Comparison of ENCODE assay signal across 10 cellular contexts in genomic region chr10:116287906-116288501, GRCh38. TPM values are rescaled to one million over a fixed set of nuclear protein-coding genes. Genes with fewer than 3 reads are reported as not detected.
A peak's percentile ranks its signal among the peaks of the same experiment; 100 is the strongest.
DNase-seq lines count a peak whose midpoint lies in the region; ATAC-seq, FAIRE-seq and TF ChIP-seq lines count a peak whose summit lies in the region.
"Had no signal": no experiment of that assay in that cellular context is flagged by ENCODE, and none has a peak within 500 bp of the region (broad histone marks: within the 10 kb centered on the region; RNA-seq: fewer than 3 reads in every experiment).

No MANE protein-coding gene starts in this region.

- H3K4me1 ChIP-seq in prostate gland (replicated peaks): no peaks in the 10 kb centered on the region

- peaks cover 2% of the 10 kb centered on the region for H3K27me3 Mint-ChIP-seq in activated T-helper 1 cell treated with anti-CD3 and anti-CD28 coated beads, Interleukin-12 subunit alpha, Interleukin-12 subunit beta, Interleukin-2, Interleukin-4 antibody, amounts not matched to agents 30 ng/mL and 10 ng/mL and 1 ng/mL, durations not matched to agents 14 hours and 24 hours and 36 hours (ENCODE audit: insufficient read depth)

- intact Hi-C loops in prostate gland (cut with DNase I): loop anchor here (10.0 kb wide), 1 partner anchor 493 kb away; no protein-coding TSS in a partner anchor
- intact Hi-C loops in activated T-helper 1 cell treated with anti-CD3 and anti-CD28 coated beads, Interleukin-12 subunit alpha, Interleukin-12 subunit beta, Interleukin-2, Interleukin-4 antibody, amounts not matched to agents 30 ng/mL and 10 ng/mL and 1 ng/mL, durations not matched to agents 14 hours and 24 hours and 36 hours (cut with micrococcal nuclease): loop anchor here (5.0 kb wide), 1 partner anchor 491 kb away; no protein-coding TSS in a partner anchor

- no peaks in the 10 kb centered on the region for H3K4me1 Mint-ChIP-seq in activated T-helper 1 cell treated with anti-CD3 and anti-CD28 coated beads, Interleukin-12 subunit alpha, Interleukin-12 subunit beta, Interleukin-2, Interleukin-4 antibody, amounts not matched to agents 30 ng/mL and 10 ng/mL and 1 ng/mL, durations not matched to agents 14 hours and 24 hours and 36 hours (ENCODE audit: low read depth)
- H3K4me1 Mint-ChIP-seq: memory B cell had no signal

- H3K4me3 ChIP-seq in SK-N-MC (no peak overlapping the region), prostate gland (no peak overlapping the region)

- H3K4me3 Mint-ChIP-seq in activated T-helper 1 cell treated with anti-CD3 and anti-CD28 coated beads, Interleukin-12 subunit alpha, Interleukin-12 subunit beta, Interleukin-2, Interleukin-4 antibody, amounts not matched to agents 30 ng/mL and 10 ng/mL and 1 ng/mL, durations not matched to agents 14 hours and 24 hours and 36 hours: no peak overlapping the region
- H3K4me3 Mint-ChIP-seq: memory B cell had no signal

- no peak overlapping the region for H3K9ac ChIP-seq in SK-N-MC (ENCODE audit: insufficient read length)

- H3K9me3 Mint-ChIP-seq in activated T-helper 1 cell treated with anti-CD3 and anti-CD28 coated beads, Interleukin-12 subunit alpha, Interleukin-12 subunit beta, Interleukin-2, Interleukin-4 antibody, amounts not matched to agents 30 ng/mL and 10 ng/mL and 1 ng/mL, durations not matched to agents 14 hours and 24 hours and 36 hours: no peaks in the 10 kb centered on the region
- H3K9me3 Mint-ChIP-seq: memory B cell had no signal

- no peak overlapping the region for H3K27ac Mint-ChIP-seq in activated T-helper 1 cell treated with anti-CD3 and anti-CD28 coated beads, Interleukin-12 subunit alpha, Interleukin-12 subunit beta, Interleukin-2, Interleukin-4 antibody, amounts not matched to agents 30 ng/mL and 10 ng/mL and 1 ng/mL, durations not matched to agents 14 hours and 24 hours and 36 hours
- H3K27ac Mint-ChIP-seq: memory B cell had no signal

- H3K9me3 ChIP-seq in SK-N-MC (ENCODE audit: low read depth, low read length) (no peaks in the 10 kb centered on the region), prostate gland (no peaks in the 10 kb centered on the region)

- WGBS in prostate gland: 37% methylated on average over 1 of the region's 1 CpG

- H3K36me3 ChIP-seq in SK-N-MC (ENCODE audit: insufficient read depth, low read length) (no peaks in the 10 kb centered on the region), prostate gland (no peaks in the 10 kb centered on the region)

- no peaks in the 10 kb centered on the region for H3K36me3 Mint-ChIP-seq in activated T-helper 1 cell treated with anti-CD3 and anti-CD28 coated beads, Interleukin-12 subunit alpha, Interleukin-12 subunit beta, Interleukin-2, Interleukin-4 antibody, amounts not matched to agents 30 ng/mL and 10 ng/mL and 1 ng/mL, durations not matched to agents 14 hours and 24 hours and 36 hours (ENCODE audit: low read depth)
- H3K36me3 Mint-ChIP-seq: memory B cell had no signal

- TF ChIP-seq POLR2A in prostate gland (IDR thresholded peaks at IDR 0.05): no peak

- H3K27me3 ChIP-seq in prostate gland (replicated peaks; ENCODE audit: insufficient read depth): no peaks in the 10 kb centered on the region

- FAIRE-seq in G401.6 (lab: Jason Lieb, UNC): peak; percentile 15

- no peak for ATAC-seq in GM21367 (IDR thresholded peaks at IDR 0.05; ENCODE audit: unreplicated experiment)

- H3K27ac ChIP-seq in SK-N-MC: no peak overlapping the region
- H3K27ac ChIP-seq in prostate gland: no peak overlapping the region

- TF ChIP-seq CTCF in prostate gland (IDR thresholded peaks at IDR 0.05): peak; percentile 40 to 82 (median 73)

- peak; percentile 38 for DNase-seq in HT-29 (ENCODE audit: low spot score)
- DNase-seq in SK-N-MC (ENCODE audit: low read depth, low spot score): peak; percentile 18
- peak; percentile 47 for DNase-seq in fibroblast of peridontal ligament (ENCODE audit: extremely low read depth)
- DNase-seq in prostate gland (ENCODE audit: low spot score): no peak
- no peak for DNase-seq in NCI-H2196 treated with DMSO at 0.1 percent for 48 hours (lab: John Stamatoyannopoulos, UW; ENCODE audit: unreplicated experiment)
- DNase-seq in activated T-helper 1 cell treated with anti-CD3 and anti-CD28 coated beads, Interleukin-12 subunit alpha, Interleukin-12 subunit beta, Interleukin-2, Interleukin-4 antibody, amounts not matched to agents 30 ng/mL and 10 ng/mL and 1 ng/mL, durations not matched to agents 14 hours and 24 hours and 36 hours (ENCODE audit: low spot score): no peak

RNA-seq across cellular contexts. Expression of gene GFRA1, which starts 15.0 kb away (rescaled TPM):
- total RNA-seq in HT-29 (2014; rRNA removed; shearing (Covaris generic)): not detected in 2 replicates
- total RNA-seq in prostate gland: 10 to 100 TPM in 1 of 2 donors, 1 to 10 TPM in 1; 5.1 to 14.5 TPM
- total RNA-seq in activated T-helper 1 cell treated with anti-CD3 and anti-CD28 coated beads, Interleukin-12 subunit alpha, Interleukin-12 subunit beta, Interleukin-2, Interleukin-4 antibody, amounts not matched to agents 30 ng/mL and 10 ng/mL and 1 ng/mL, durations not matched to agents 14 hours and 24 hours and 36 hours: not detected in 2 replicates

RNA-seq across cellular contexts. Expression of gene CCDC172, which starts 36.2 kb away (rescaled TPM):
- not detected in 2 replicates for total RNA-seq in HT-29 (2014; rRNA removed; shearing (Covaris generic))
- 10 to 100 TPM in 1 of 2 donors, not detected in 1; 47.1 TPM for total RNA-seq in prostate gland
- total RNA-seq in activated T-helper 1 cell treated with anti-CD3 and anti-CD28 coated beads, Interleukin-12 subunit alpha, Interleukin-12 subunit beta, Interleukin-2, Interleukin-4 antibody, amounts not matched to agents 30 ng/mL and 10 ng/mL and 1 ng/mL, durations not matched to agents 14 hours and 24 hours and 36 hours: not detected in 2 replicates
- total RNA-seq: RPMI7951 had no signal

Comparison
In these comparisons a context has a peak if more than half of its experiments do, and no peak if none do; other contexts are left out.
1. DNase-seq: peak in HT-29 (single experiment), SK-N-MC (single experiment) and fibroblast of peridontal ligament (single experiment); none in prostate gland (single experiment), NCI-H2196 treated with DMSO at 0.1 percent for 48 hours (single experiment) and activated T-helper 1 cell treated with anti-CD3 and anti-CD28 coated beads, Interleukin-12 subunit alpha, Interleukin-12 subunit beta, Interleukin-2, Interleukin-4 antibody, amounts not matched to agents 30 ng/mL and 10 ng/mL and 1 ng/mL, durations not matched to agents 14 hours and 24 hours and 36 hours (single experiment).